Comparison of ENCODE assay signal across 15 cellular contexts in the genomic region with DNA sequence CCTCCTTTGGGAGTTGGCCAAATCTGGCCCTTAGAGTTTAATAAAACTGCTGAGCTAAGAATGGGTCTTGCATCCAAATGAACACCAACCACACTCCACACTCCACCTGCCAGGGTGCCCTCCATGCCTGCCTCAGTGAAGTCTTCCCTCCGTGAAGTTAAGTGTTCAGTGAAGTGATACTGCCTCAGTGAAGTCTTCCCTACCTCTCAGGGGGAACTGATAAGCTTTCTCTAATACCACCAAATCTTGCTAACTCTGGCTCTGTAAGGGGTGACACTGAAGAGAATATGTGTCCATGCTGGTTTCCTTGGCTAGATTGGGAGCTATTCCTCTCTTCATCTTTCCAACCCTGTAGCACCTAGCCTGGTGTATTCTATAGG.
"Had no signal": no experiment of that assay in that cellular context is flagged by ENCODE, and none has a peak within 500 bp of the region (broad histone marks: within the 10 kb centered on the region; RNA-seq: fewer than 3 reads in every experiment).

No MANE protein-coding gene starts in this region.

- H3K36me3 Mint-ChIP-seq: naive B cell had no signal

- H3K9me3 ChIP-seq: esophagus squamous epithelium, gastroesophageal sphincter, sigmoid colon, uterus had no signal

- H3K27me3 ChIP-seq: uterus had no signal

- H3K4me1 ChIP-seq: esophagus squamous epithelium, uterus had no signal

- H3K27ac Mint-ChIP-seq: dendritic cell treated with granulocyte-macrophage colony-stimulating factor and Interleukin-4, amounts not matched to agents 40 ng/mL and 50 ng/mL, for 4 days; effector memory CD8-positive, alpha-beta T cell; nephron; type B pancreatic cell had no signal

- H3K36me3 ChIP-seq: sigmoid colon, uterus had no signal

- DNase-seq: effector memory CD8-positive, alpha-beta T cell; esophagus squamous epithelium; mesendoderm; naive B cell; posterior cingulate gyrus; sigmoid colon; stimulated activated CD4-positive, alpha-beta T cell treated with anti-CD3 and anti-CD28 coated beads, Interleukin-12 subunit alpha, Interleukin-12 subunit beta, amount 100 ng/mL, for 4 hours; stimulated activated naive CD4-positive, alpha-beta T cell; uterus had no signal

- H3K4me3 Mint-ChIP-seq: dendritic cell treated with granulocyte-macrophage colony-stimulating factor and Interleukin-4, amounts not matched to agents 40 ng/mL and 50 ng/mL, for 4 days; effector memory CD8-positive, alpha-beta T cell; nephron; type B pancreatic cell had no signal

- FAIRE-seq: colon had no signal

- H3K27ac ChIP-seq: esophagus squamous epithelium, gastroesophageal sphincter, sigmoid colon, skin epidermis, uterus had no signal

- H3K9me3 Mint-ChIP-seq: dendritic cell treated with granulocyte-macrophage colony-stimulating factor and Interleukin-4, amounts not matched to agents 40 ng/mL and 50 ng/mL, for 4 days; effector memory CD8-positive, alpha-beta T cell had no signal

- H3K4me1 Mint-ChIP-seq: nephron had no signal

- H3K27me3 Mint-ChIP-seq: dendritic cell treated with granulocyte-macrophage colony-stimulating factor and Interleukin-4, amounts not matched to agents 40 ng/mL and 50 ng/mL, for 4 days; effector memory CD8-positive, alpha-beta T cell; naive B cell; type B pancreatic cell had no signal

- H3K4me3 ChIP-seq: esophagus squamous epithelium, gastroesophageal sphincter, sigmoid colon, skin epidermis, uterus had no signal

- ATAC-seq: effector memory CD8-positive, alpha-beta T cell; gastroesophageal sphincter had no signal
